1 cellular context compared by ENCODE assay signal in genomic region chr6:56999748-57000147, GRCh38. TPM values are rescaled to one million over a fixed set of nuclear protein-coding genes. Genes with fewer than 3 reads are reported as not detected.
"Had no signal": no experiment of that assay in that cellular context is flagged by ENCODE, and none has a peak within 500 bp of the region (broad histone marks: within the 10 kb centered on the region; RNA-seq: fewer than 3 reads in every experiment).

No MANE protein-coding gene starts in this region.

RNA-seq across cellular contexts. Expression of gene BEND6, which starts 44.8 kb away (rescaled TPM):
- total RNA-seq: Peyer's patch had no signal
